Comparison of ENCODE assay signal across 1 cellular context in the genomic region with DNA sequence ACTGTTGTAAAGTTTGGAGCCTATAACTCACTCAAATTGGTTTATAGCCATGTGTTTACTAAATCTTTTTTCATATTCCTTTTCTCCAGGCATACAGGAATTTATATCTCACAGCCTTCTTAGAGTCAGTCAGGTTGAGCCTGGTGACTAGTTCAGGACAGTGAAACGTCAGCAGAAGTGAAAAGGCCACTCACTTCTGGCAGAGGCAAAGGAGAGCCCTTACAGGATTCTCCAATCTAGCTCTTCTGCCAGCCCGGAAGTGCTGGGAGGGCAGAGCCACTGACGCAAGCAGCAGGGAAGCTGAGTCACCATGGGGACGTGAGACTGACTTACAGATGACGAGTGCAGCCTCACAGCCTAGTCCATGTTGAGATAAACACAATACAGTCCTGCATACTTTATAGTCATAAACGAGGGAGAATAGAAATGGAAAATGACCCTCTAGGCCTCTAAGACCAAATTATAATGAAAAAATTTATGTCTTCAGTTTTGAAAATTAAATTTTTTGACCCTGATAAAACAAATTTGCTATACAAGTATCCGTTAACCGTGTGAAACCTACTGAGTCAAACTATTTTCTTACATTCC.
TF ChIP-seq lines count a peak whose summit lies in the region.

No MANE protein-coding gene starts in this region.

TF ChIP-seq in HepG2, 621 proteins besides CTCF, POLR2A, EP300 and RAD21 (continued from another document and continues in another):
- TF ChIP-seq, protein P1, sequence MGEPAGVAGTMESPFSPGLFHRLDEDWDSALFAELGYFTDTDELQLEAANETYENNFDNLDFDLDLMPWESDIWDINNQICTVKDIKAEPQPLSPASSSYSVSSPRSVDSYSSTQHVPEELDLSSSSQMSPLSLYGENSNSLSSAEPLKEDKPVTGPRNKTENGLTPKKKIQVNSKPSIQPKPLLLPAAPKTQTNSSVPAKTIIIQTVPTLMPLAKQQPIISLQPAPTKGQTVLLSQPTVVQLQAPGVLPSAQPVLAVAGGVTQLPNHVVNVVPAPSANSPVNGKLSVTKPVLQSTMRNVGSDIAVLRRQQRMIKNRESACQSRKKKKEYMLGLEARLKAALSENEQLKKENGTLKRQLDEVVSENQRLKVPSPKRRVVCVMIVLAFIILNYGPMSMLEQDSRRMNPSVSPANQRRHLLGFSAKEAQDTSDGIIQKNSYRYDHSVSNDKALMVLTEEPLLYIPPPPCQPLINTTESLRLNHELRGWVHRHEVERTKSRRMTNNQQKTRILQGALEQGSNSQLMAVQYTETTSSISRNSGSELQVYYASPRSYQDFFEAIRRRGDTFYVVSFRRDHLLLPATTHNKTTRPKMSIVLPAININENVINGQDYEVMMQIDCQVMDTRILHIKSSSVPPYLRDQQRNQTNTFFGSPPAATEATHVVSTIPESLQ (CRISPR knock-in tag; conservative IDR thresholded peaks at IDR 0.05), result peak; percentile 59; the same call in 1 of the 2 replicates
- TF ChIP-seq, protein P2, sequence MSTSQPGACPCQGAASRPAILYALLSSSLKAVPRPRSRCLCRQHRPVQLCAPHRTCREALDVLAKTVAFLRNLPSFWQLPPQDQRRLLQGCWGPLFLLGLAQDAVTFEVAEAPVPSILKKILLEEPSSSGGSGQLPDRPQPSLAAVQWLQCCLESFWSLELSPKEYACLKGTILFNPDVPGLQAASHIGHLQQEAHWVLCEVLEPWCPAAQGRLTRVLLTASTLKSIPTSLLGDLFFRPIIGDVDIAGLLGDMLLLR (CRISPR knock-in tag; IDR thresholded peaks at IDR 0.05), result no peak
- TF ChIP-seq RXRB (CRISPR knock-in tag; IDR thresholded peaks at IDR 0.05; ENCODE audit: borderline replicate concordance) (peak; percentile 78; the same call in 1 of the 2 replicates), PREB (CRISPR knock-in tag; IDR thresholded peaks at IDR 0.05) (no peak), ZNF335 (CRISPR knock-in tag; IDR thresholded peaks at IDR 0.05) (peak; percentile 83), SIN3A (IDR thresholded peaks at IDR 0.05; ENCODE audit: borderline replicate concordance, low read depth, low read length) (peak; percentile 79; the same call in 1 of the 2 replicates), ZNF234 (CRISPR knock-in tag; conservative IDR thresholded peaks at IDR 0.05) (no peak), ZSCAN12 (CRISPR knock-in tag; IDR thresholded peaks at IDR 0.05) (no peak), ZNF274 (CRISPR knock-in tag; IDR thresholded peaks at IDR 0.05) (no peak), IKZF5 (CRISPR knock-in tag; IDR thresholded peaks at IDR 0.05) (peak; percentile 96), ZNF788 (CRISPR knock-in tag; IDR thresholded peaks at IDR 0.05; ENCODE audit: borderline replicate concordance) (no peak; the same call in 1 of the 2 replicates), ZNF281 (CRISPR knock-in tag; IDR thresholded peaks at IDR 0.05; ENCODE audit: borderline replicate concordance) (no peak; the same call in 1 of the 2 replicates), IRF2 (CRISPR knock-in tag; IDR thresholded peaks at IDR 0.05) (peak; percentile 92), ZNF605 (CRISPR knock-in tag; IDR thresholded peaks at IDR 0.05) (no peak), HMG20B (CRISPR knock-in tag; conservative IDR thresholded peaks at IDR 0.05) (0 out of 2 replicates have a peak, but pooled peaks have one; percentile 37), KDM2A (CRISPR knock-in tag; IDR thresholded peaks at IDR 0.05; ENCODE audit: borderline replicate concordance, low read depth) (peak; percentile 92), ZBTB7B (CRISPR knock-in tag; IDR thresholded peaks at IDR 0.05) (no peak), CBX1 (IDR thresholded peaks at IDR 0.05; ENCODE audit: low read depth) (peak; percentile 37), SIN3B (IDR thresholded peaks at IDR 0.05; ENCODE audit: low read length) (no peak; the same call in 1 of the 2 replicates), KDM6A (CRISPR knock-in tag; IDR thresholded peaks at IDR 0.05; ENCODE audit: low read depth) (no peak), ZNF296 (CRISPR knock-in tag; conservative IDR thresholded peaks at IDR 0.05) (no peak), BHLHE40 (IDR thresholded peaks at IDR 0.05; ENCODE audit: low read length) (no peak; the same call in 1 of the 2 replicates), ZBTB49 (CRISPR knock-in tag; IDR thresholded peaks at IDR 0.05; ENCODE audit: borderline replicate concordance) (no peak), HIC2 (CRISPR knock-in tag; IDR thresholded peaks at IDR 0.05; ENCODE audit: low read depth) (0 out of 2 replicates have a peak, but pooled peaks have one; percentile 20), PHF20 (CRISPR knock-in tag; IDR thresholded peaks at IDR 0.05) (peak; percentile 71), PLSCR1 (CRISPR knock-in tag; IDR thresholded peaks at IDR 0.05; ENCODE audit: borderline replicate concordance) (no peak), ZBTB14 (CRISPR knock-in tag; IDR thresholded peaks at IDR 0.05) (peak; percentile 46; the same call in 1 of the 2 replicates), ZNF563 (CRISPR knock-in tag; IDR thresholded peaks at IDR 0.05) (no peak), SKI (IDR thresholded peaks at IDR 0.05; ENCODE audit: partially characterized antibody) (no peak), BORCS8-MEF2B (CRISPR knock-in tag; IDR thresholded peaks at IDR 0.05) (no peak), BRD4 (CRISPR knock-in tag; IDR thresholded peaks at IDR 0.05) (no peak)
- TF ChIP-seq, protein P3, sequence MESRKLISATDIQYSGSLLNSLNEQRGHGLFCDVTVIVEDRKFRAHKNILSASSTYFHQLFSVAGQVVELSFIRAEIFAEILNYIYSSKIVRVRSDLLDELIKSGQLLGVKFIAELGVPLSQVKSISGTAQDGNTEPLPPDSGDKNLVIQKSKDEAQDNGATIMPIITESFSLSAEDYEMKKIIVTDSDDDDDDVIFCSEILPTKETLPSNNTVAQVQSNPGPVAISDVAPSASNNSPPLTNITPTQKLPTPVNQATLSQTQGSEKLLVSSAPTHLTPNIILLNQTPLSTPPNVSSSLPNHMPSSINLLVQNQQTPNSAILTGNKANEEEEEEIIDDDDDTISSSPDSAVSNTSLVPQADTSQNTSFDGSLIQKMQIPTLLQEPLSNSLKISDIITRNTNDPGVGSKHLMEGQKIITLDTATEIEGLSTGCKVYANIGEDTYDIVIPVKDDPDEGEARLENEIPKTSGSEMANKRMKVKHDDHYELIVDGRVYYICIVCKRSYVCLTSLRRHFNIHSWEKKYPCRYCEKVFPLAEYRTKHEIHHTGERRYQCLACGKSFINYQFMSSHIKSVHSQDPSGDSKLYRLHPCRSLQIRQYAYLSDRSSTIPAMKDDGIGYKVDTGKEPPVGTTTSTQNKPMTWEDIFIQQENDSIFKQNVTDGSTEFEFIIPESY (CRISPR knock-in tag; IDR thresholded peaks at IDR 0.05), result peak; percentile 50; the same call in 1 of the 2 replicates
- TF ChIP-seq, protein P4, sequence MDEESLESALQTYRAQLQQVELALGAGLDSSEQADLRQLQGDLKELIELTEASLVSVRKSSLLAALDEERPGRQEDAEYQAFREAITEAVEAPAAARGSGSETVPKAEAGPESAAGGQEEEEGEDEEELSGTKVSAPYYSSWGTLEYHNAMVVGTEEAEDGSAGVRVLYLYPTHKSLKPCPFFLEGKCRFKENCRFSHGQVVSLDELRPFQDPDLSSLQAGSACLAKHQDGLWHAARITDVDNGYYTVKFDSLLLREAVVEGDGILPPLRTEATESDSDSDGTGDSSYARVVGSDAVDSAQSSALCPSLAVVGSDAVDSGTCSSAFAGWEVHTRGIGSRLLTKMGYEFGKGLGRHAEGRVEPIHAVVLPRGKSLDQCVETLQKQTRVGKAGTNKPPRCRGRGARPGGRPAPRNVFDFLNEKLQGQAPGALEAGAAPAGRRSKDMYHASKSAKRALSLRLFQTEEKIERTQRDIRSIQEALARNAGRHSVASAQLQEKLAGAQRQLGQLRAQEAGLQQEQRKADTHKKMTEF (CRISPR knock-in tag; IDR thresholded peaks at IDR 0.05), result peak; percentile 59; the same call in 1 of the 2 replicates
- TF ChIP-seq, protein P5, sequence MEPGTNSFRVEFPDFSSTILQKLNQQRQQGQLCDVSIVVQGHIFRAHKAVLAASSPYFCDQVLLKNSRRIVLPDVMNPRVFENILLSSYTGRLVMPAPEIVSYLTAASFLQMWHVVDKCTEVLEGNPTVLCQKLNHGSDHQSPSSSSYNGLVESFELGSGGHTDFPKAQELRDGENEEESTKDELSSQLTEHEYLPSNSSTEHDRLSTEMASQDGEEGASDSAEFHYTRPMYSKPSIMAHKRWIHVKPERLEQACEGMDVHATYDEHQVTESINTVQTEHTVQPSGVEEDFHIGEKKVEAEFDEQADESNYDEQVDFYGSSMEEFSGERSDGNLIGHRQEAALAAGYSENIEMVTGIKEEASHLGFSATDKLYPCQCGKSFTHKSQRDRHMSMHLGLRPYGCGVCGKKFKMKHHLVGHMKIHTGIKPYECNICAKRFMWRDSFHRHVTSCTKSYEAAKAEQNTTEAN (CRISPR knock-in tag; conservative IDR thresholded peaks at IDR 0.05), result peak; percentile 39; the same call in 1 of the 2 replicates
